ENCODE assay signal across 8 cellular contexts in the genomic region with DNA sequence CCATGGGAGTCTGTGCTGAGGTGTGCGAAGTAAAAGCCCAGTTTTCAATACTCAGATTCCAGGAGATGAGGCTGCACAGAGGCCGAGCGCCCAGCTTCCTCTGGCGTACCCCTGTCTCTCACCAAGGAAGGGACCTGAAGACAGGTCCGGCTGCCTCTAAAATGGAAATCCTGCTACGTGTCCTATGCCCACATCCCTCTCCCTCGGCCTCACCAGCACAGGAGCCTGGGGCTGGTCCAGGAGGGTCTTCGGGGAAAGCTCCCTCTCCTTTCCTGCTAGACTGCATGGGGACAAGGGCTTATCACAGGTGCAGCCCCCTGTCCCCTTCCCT. TPM values are rescaled to one million over a fixed set of nuclear protein-coding genes. Genes with fewer than 3 reads are reported as not detected.
A peak's percentile ranks its signal among the peaks of the same experiment; 100 is the strongest.
DNase-seq lines count a peak whose midpoint lies in the region; ATAC-seq and TF ChIP-seq lines count a peak whose summit lies in the region.

No MANE protein-coding gene starts in this region.

- H3K36me3 ChIP-seq in NT2/D1 (ENCODE audit: insufficient read depth, insufficient read length, low read length): peaks cover 36% of the 10 kb centered on the region
- peaks cover 0 to 22% of the 10 kb centered on the region in 2 donors for H3K36me3 ChIP-seq in psoas muscle (ENCODE audit: insufficient read depth in 1 of 2, low read depth in 1 of 2)

- POLR2A ChIA-PET in GM10248 (lab: Yijun Ruan, JAX): no interaction called here

- H3K27me3 ChIP-seq in NT2/D1 (ENCODE audit: insufficient read depth, insufficient read length): peaks cover 10% of the 10 kb centered on the region
- no peaks in the 10 kb centered on the region for H3K27me3 ChIP-seq in psoas muscle (ENCODE audit: insufficient read depth in 3 of 3, low read length in 2 of 3)

- peak overlapping the region; percentile 88 for H3K27ac ChIP-seq in psoas muscle

- peak overlapping the region; percentile 96 for H3K9ac ChIP-seq in NT2/D1 (ENCODE audit: insufficient read length, low read depth)

- H3K9me3 ChIP-seq in NT2/D1 (ENCODE audit: insufficient read depth, low read length) (no peaks in the 10 kb centered on the region), psoas muscle (no peaks in the 10 kb centered on the region)

- intact Hi-C loops in psoas muscle (cut with DNase I): no loop called here

- ATAC-seq in psoas muscle: no peak
- no peak for ATAC-seq in HG03159 (IDR thresholded peaks at IDR 0.05; ENCODE audit: unreplicated experiment)
- ATAC-seq in GM19467 (IDR thresholded peaks at IDR 0.05; ENCODE audit: unreplicated experiment): no peak

- DNase-seq in NT2/D1 (ENCODE audit: low read depth, low spot score): no peak
- DNase-seq in epithelial cell of proximal tubule (ENCODE audit: low read depth): no peak
- no peak for DNase-seq in psoas muscle
- no peak for DNase-seq in GM10248 (ENCODE audit: extremely low spot score)
- DNase-seq in ACHN: no peak

- TF ChIP-seq CTCF in GM12875 (IDR thresholded peaks at IDR 0.05; ENCODE audit: borderline replicate concordance, insufficient read depth, low read depth, low read length) (no peak), epithelial cell of proximal tubule (conservative IDR thresholded peaks at IDR 0.05; ENCODE audit: low read depth, low read length) (no peak), psoas muscle (IDR thresholded peaks at IDR 0.05) (no peak), GM10248 (IDR thresholded peaks at IDR 0.05; ENCODE audit: control extremely low read depth, extremely low read depth, low read depth, missing control alignments) (no peak)

- in situ Hi-C loops in ACHN (cut with HindIII; ENCODE audit: low pct_ligation_motif_present, low pct_unique_long_range_greater_than_20kb, low sequenced_read_pairs): no loop called here

- H3K4me3 ChIP-seq in GM12875 (ENCODE audit: low read depth, low read length) (peak overlapping the region; percentile 76), NT2/D1 (ENCODE audit: insufficient read length, low read depth) (peak overlapping the region; percentile 96), epithelial cell of proximal tubule (ENCODE audit: low read depth, low read length) (peak overlapping the region; percentile 100), psoas muscle (peak overlapping the region; percentile 98)

- CTCF ChIA-PET in GM10248 (lab: Yijun Ruan, JAX): interaction anchor here (2.8 kb wide), 1 partner anchor 22 kb away, joined by 18 read pairs; no protein-coding TSS in a partner anchor

- WGBS in psoas muscle, 3 donors: 2 to 5% (median 3%) methylated on average over 7 to 8 of the region's 8 CpGs

- H3K4me1 ChIP-seq in NT2/D1 (ENCODE audit: insufficient read depth, insufficient read length) (peaks cover 3% of the 10 kb centered on the region), psoas muscle (peaks cover 27% of the 10 kb centered on the region)

RNA-seq across cellular contexts. Expression of gene MRPL55, which starts 0.4 kb away (rescaled TPM):
- total RNA-seq in epithelial cell of proximal tubule (130 and 142 TPM in 2 replicates), psoas muscle (10 to 100 TPM; 35.7 to 43.4 (median 39.2) TPM)
- 10 to 100 TPM; 70.9 to 86.2 (median 81.8) TPM for polyA plus RNA-seq in psoas muscle

RNA-seq across cellular contexts. Expression of gene C1orf35, which starts 5.6 kb away (rescaled TPM):
- 23.8 and 27.6 TPM in 2 replicates for total RNA-seq in epithelial cell of proximal tubule
- 1 to 10 TPM; 3.6 to 6.5 (median 5.1) TPM for total RNA-seq in psoas muscle
- polyA plus RNA-seq in psoas muscle: 1 to 10 TPM; 5.7 to 8.2 (median 7.8) TPM

RNA-seq across cellular contexts. Expression of gene ARF1, which starts 26.2 kb away (rescaled TPM):
- total RNA-seq in epithelial cell of proximal tubule (303 and 476 TPM in 2 replicates), psoas muscle (100 to 1,000 TPM; 176 to 328 (median 256) TPM)
- polyA plus RNA-seq in psoas muscle: 100 to 1,000 TPM; 257 to 612 (median 345) TPM

RNA-seq across cellular contexts. Expression of gene GUK1, which starts 31.4 kb away (rescaled TPM):
- total RNA-seq in epithelial cell of proximal tubule (242 and 269 TPM in 2 replicates), psoas muscle (100 to 1,000 TPM in 1 of 4 donors, 10 to 100 TPM in 3; 90.2 to 122 (median 92.8) TPM)
- 100 to 1,000 TPM; 161 to 271 (median 166) TPM for polyA plus RNA-seq in psoas muscle

RNA-seq across cellular contexts. Expression of gene GJC2, which starts 41.0 kb away (rescaled TPM):
- total RNA-seq in epithelial cell of proximal tubule (0.14 and 0.69 TPM in 2 replicates), psoas muscle (under 1 TPM; 0.37 to 0.92 (median 0.52) TPM)
- under 1 TPM; 0.19 to 0.40 (median 0.20) TPM for polyA plus RNA-seq in psoas muscle
